ENCODE assay signal across 8 cellular contexts in the genomic region with DNA sequence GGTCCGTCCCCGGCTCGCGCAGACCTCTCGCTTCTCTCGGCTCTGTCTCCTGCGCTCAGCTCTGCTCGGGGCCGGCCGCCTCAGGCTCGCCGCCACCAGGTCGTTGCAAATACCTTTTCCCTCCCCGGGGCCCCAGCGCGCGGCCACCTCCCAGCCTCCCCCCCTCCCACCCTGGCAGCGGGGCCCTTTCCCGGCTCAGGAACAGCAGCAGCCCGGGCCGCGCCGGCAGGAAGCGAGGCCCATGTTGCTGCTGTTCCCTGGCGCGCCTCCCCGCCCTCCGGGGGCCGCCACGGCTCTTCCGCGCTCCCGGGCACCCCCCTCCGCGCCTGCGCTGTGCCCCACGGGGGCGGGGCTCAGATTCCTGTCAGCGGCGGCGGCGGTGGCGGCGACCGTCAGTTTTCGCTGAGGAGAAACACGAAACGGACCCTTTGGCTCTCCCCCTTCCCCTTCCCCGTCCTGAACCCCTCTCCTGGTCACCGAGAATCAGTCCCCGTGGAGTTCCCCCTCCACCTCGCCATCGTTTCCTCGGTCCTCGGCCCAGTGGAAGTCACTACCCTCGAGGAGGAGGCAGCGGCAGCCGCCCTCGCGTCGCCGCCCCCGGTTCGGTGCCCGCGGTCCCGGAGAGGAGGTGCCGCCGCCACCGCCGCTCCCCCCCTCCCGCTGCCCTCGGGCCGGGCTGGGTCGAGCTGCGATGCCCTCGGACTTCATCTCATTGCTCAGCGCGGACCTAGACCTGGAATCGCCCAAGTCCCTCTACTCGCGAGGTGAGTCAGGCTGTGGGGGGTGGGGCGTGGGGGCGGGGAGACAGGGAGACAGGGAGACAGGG. TPM values are rescaled to one million over a fixed set of nuclear protein-coding genes. Genes with fewer than 3 reads are reported as not detected.
A peak's percentile ranks its signal among the peaks of the same experiment; 100 is the strongest.
DNase-seq lines count a peak whose midpoint lies in the region; FAIRE-seq and TF ChIP-seq lines count a peak whose summit lies in the region.

A gene with protein sequence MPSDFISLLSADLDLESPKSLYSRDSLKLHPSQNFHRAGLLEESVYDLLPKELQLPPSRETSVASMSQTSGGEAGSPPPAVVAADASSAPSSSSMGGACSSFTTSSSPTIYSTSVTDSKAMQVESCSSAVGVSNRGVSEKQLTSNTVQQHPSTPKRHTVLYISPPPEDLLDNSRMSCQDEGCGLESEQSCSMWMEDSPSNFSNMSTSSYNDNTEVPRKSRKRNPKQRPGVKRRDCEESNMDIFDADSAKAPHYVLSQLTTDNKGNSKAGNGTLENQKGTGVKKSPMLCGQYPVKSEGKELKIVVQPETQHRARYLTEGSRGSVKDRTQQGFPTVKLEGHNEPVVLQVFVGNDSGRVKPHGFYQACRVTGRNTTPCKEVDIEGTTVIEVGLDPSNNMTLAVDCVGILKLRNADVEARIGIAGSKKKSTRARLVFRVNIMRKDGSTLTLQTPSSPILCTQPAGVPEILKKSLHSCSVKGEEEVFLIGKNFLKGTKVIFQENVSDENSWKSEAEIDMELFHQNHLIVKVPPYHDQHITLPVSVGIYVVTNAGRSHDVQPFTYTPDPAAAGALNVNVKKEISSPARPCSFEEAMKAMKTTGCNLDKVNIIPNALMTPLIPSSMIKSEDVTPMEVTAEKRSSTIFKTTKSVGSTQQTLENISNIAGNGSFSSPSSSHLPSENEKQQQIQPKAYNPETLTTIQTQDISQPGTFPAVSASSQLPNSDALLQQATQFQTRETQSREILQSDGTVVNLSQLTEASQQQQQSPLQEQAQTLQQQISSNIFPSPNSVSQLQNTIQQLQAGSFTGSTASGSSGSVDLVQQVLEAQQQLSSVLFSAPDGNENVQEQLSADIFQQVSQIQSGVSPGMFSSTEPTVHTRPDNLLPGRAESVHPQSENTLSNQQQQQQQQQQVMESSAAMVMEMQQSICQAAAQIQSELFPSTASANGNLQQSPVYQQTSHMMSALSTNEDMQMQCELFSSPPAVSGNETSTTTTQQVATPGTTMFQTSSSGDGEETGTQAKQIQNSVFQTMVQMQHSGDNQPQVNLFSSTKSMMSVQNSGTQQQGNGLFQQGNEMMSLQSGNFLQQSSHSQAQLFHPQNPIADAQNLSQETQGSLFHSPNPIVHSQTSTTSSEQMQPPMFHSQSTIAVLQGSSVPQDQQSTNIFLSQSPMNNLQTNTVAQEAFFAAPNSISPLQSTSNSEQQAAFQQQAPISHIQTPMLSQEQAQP (N-terminal part only) (plus strand): TSS at position 356 of the 826 bp plus-strand sequence. CDS start 336 bp downstream, at position 692.

- peak; percentile 77 for TF ChIP-seq POLR2A in endothelial cell of umbilical vein (IDR thresholded peaks at IDR 0.05; ENCODE audit: low read depth, low read length)

- no peaks in the 10 kb centered on the region for H3K9me1 ChIP-seq in endothelial cell of umbilical vein (replicated peaks; ENCODE audit: control insufficient read depth, extremely low read depth, insufficient read depth, low read length)

- DNase-seq in CD1c-positive myeloid dendritic cell (ENCODE audit: extremely low spot score) (peak; percentile 95), GM20000 (ENCODE audit: low spot score) (peak; percentile 90), HuH-7 (ENCODE audit: low spot score) (peak; percentile 91), activated T-cell treated with anti-CD3 and anti-CD28 coated beads for 1 hour (ENCODE audit: low read depth) (peak; percentile 89), endothelial cell of umbilical vein (ENCODE audit: low read depth, low spot score) (peak; percentile 94), middle frontal gyrus (ENCODE audit: extremely low spot score, low spot score) (peak; percentile 87)
- peak; percentile 84 to 85 for DNase-seq in stimulated activated CD8-positive, alpha-beta memory T cell treated with anti-CD3 and anti-CD28 coated beads, Interleukin-2, amount 100 ng/mL, for 1 hour (ENCODE audit: low read depth in 2 of 2)

- peaks cover 12% of the 10 kb centered on the region for H3K36me3 ChIP-seq in OCI-LY3 (replicated peaks; ENCODE audit: low read depth, low read length)
- peaks cover 0 to 4% of the 10 kb centered on the region in 2 experiments for H3K36me3 ChIP-seq in endothelial cell of umbilical vein (ENCODE audit: control insufficient read depth in 2 of 2, extremely low read depth in 1 of 2, insufficient read depth in 2 of 2, low read length in 2 of 2)

- H3K27ac ChIP-seq in OCI-LY3 (ENCODE audit: low read length), result peak within 1 kb of the TSS; percentile 95
- H3K27ac ChIP-seq in endothelial cell of umbilical vein (ENCODE audit: insufficient read depth, low read depth, low read length), result peak within 1 kb of the TSS; percentile 83

- POLR2A ChIA-PET in endothelial cell of umbilical vein (lab: Charles Lee), result interaction anchor here (0.7 kb wide), 1 partner anchor 125 kb away, joined by 3 read pairs; no protein-coding TSS in a partner anchor

- H3K4me2 ChIP-seq in OCI-LY3 (ENCODE audit: low read length), result peak within 1 kb of the TSS; percentile 92
- H3K4me2 ChIP-seq in endothelial cell of umbilical vein (ENCODE audit: insufficient read depth, low read length), result peak within 1 kb of the TSS; percentile 99

- H2AFZ ChIP-seq in OCI-LY3 (ENCODE audit: low read depth, low read length) (no peak within 1 kb of the TSS), endothelial cell of umbilical vein (ENCODE audit: low read depth, low read length) (peak within 1 kb of the TSS; percentile 89)

- BruUV-seq in endothelial cell of umbilical vein (replicated peaks; lab: Mats Ljungman, UMichigan), result no TSS peak

- H3K27me3 ChIP-seq in OCI-LY3 (ENCODE audit: low read depth, low read length) (no peaks in the 10 kb centered on the region), endothelial cell of umbilical vein (ENCODE audit: control insufficient read depth in 2 of 2, insufficient read depth in 2 of 2, low read length in 2 of 2) (no peaks in the 10 kb centered on the region)

- dilution Hi-C loops in endothelial cell of umbilical vein (cut with MboI; ENCODE audit: extremely low pct_ligation_motif_present, low sequenced_read_pairs), result no loop called here

- intact Hi-C loops in endothelial cell of umbilical vein (cut with micrococcal nuclease), result loop anchor here (1.0 to 5.0 kb wide), 5 partner anchors 36 to 254 kb away; a partner anchor contains a TSS

- no peak for FAIRE-seq in endothelial cell of umbilical vein (lab: Jason Lieb, UNC)

- CTCF ChIA-PET in endothelial cell of umbilical vein (lab: Charles Lee), result interaction anchor here (1.3 to 2.3 kb wide), 6 partner anchors 26 to 170 kb away, joined by 3 to 16 read pairs (median 10); no protein-coding TSS in a partner anchor

- H3K9me3 ChIP-seq in OCI-LY3 (ENCODE audit: insufficient read depth, low read length) (no peaks in the 10 kb centered on the region), endothelial cell of umbilical vein (replicated peaks; ENCODE audit: control insufficient read depth, insufficient read depth, low read length) (no peaks in the 10 kb centered on the region)

- peak within 1 kb of the TSS; percentile 98 for H3K9ac ChIP-seq in OCI-LY3 (ENCODE audit: low read length)
- H3K9ac ChIP-seq in endothelial cell of umbilical vein (replicated peaks; ENCODE audit: extremely low read depth, insufficient read depth, low read length), result peak within 1 kb of the TSS; percentile 93

- peaks cover 36% of the 10 kb centered on the region for H3K4me1 ChIP-seq in OCI-LY3 (ENCODE audit: low read length)
- peaks cover 31% of the 10 kb centered on the region for H3K4me1 ChIP-seq in endothelial cell of umbilical vein (ENCODE audit: control insufficient read depth, extremely low read depth, insufficient read depth, low read length)

- H4K20me1 ChIP-seq in OCI-LY3 (ENCODE audit: insufficient read depth, low read length) (peaks cover 18% of the 10 kb centered on the region), endothelial cell of umbilical vein (replicated peaks; ENCODE audit: control insufficient read depth, extremely low read depth, insufficient read depth, low read length) (no peaks in the 10 kb centered on the region)

- H3K4me3 ChIP-seq in OCI-LY3 (ENCODE audit: low read length), result peak within 1 kb of the TSS; percentile 95
- H3K4me3 ChIP-seq in endothelial cell of umbilical vein (replicated peaks in 1 of 3; ENCODE audit: insufficient read depth in 1 of 3, low read depth in 1 of 3, low read length in 3 of 3), result peak within 1 kb of the TSS; percentile 84 to 95 (median 93)

- TF ChIP-seq CTCF in GM20000 (IDR thresholded peaks at IDR 0.05; ENCODE audit: extremely low read depth, missing control alignments) (no peak), OCI-LY3 (IDR thresholded peaks at IDR 0.05; ENCODE audit: low read depth, low read length) (no peak), endothelial cell of umbilical vein (IDR thresholded peaks at IDR 0.05; ENCODE audit: extremely low read depth in 1 of 2, insufficient read depth in 1 of 2, low read depth in 1 of 2, low read length in 2 of 2) (no peak)

- peaks cover 59% of the 10 kb centered on the region for H3K79me2 ChIP-seq in OCI-LY3 (ENCODE audit: low read length)
- peaks cover 46% of the 10 kb centered on the region for H3K79me2 ChIP-seq in endothelial cell of umbilical vein (ENCODE audit: control insufficient read depth, insufficient read depth, low read length)

TF ChIP-seq in endothelial cell of umbilical vein, 7 proteins besides CTCF, POLR2A, EP300 and RAD21:
- TF ChIP-seq FOS (IDR thresholded peaks at IDR 0.05; ENCODE audit: borderline replicate concordance, insufficient read depth, low read length) (peak; percentile 3), POLR2AphosphoS5 (IDR thresholded peaks at IDR 0.05; ENCODE audit: insufficient read depth, low read depth, low read length) (peak; percentile 92), GATA2 (IDR thresholded peaks at IDR 0.05; ENCODE audit: insufficient read depth, insufficient read length, low read depth, low read length) (no peak), MYC (IDR thresholded peaks at IDR 0.05; ENCODE audit: low read depth, low read length) (peak; percentile 28), JUN (IDR thresholded peaks at IDR 0.05; ENCODE audit: borderline replicate concordance, insufficient read depth, insufficient read length, low read depth) (no peak)
- TF ChIP-seq, protein P1, sequence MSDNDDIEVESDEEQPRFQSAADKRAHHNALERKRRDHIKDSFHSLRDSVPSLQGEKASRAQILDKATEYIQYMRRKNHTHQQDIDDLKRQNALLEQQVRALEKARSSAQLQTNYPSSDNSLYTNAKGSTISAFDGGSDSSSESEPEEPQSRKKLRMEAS (IDR thresholded peaks at IDR 0.05; ENCODE audit: insufficient read depth, insufficient read length), result no peak

RNA-seq across cellular contexts. Expression of the gene that starts here (rescaled TPM):
- total RNA-seq in endothelial cell of umbilical vein, result 42.0 and 49.5 TPM in 2 replicates
- 17.2 and 18.1 TPM in 2 replicates for polyA plus RNA-seq in endothelial cell of umbilical vein
- polyA plus RNA-seq in endothelial cell of umbilical vein (2011; cell fraction: cytosol; rRNA removed), result 9.1 and 10.7 TPM in 2 replicates
- polyA plus RNA-seq in endothelial cell of umbilical vein (2011; cell fraction: nucleus; rRNA removed), result 108 and 112 TPM in 2 replicates
- polyA plus RNA-seq in endothelial cell of umbilical vein (2012), result 13.6 and 16.5 TPM in 2 replicates
- polyA minus RNA-seq in endothelial cell of umbilical vein, result 110 and 120 TPM in 2 replicates
- polyA minus RNA-seq in endothelial cell of umbilical vein (2011; cell fraction: cytosol; rRNA and poly(A)+ RNA removed), result 19.8 TPM
- polyA minus RNA-seq in endothelial cell of umbilical vein (2011; cell fraction: nucleus; rRNA and poly(A)+ RNA removed), result 142 and 212 TPM in 2 replicates

Comparison
In these comparisons a context has a peak if more than half of its experiments do, and no peak if none do; other contexts are left out.
1. Peak in every context shown above with its lines: DNase-seq, H3K4me3 ChIP-seq and H3K27ac ChIP-seq.